ENCODE assay signal across 17 cellular contexts in the genomic region with DNA sequence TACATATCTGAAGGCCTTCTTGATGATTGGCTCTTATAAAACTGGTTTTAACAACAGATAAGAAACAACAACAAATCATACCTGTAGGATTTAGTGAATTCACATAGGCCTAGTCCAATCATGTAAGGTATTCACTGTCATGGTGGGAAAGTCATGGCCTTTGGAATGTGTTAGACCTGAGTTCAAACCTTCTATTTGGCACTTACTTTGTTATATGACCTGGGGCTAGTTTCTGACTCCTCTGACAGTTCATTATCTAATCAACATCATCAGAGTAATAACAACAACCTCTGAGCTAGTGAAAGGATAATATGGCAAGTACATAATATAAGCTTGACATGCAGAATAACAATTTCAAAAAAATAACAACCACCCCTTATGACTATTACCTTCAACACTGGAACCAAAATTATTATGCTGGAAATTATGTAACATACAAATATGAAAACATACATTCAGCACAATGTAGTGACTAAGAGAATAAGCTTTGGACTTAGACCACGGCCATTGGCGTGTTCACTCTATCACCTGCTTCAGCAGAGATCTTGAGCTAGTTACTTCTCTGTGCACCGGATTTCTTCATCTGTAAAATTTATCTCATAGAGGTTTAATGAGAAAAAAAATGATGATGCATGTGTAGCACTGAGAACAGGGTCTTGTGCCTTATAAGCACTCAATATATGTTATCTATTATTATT.
DNase-seq lines count a peak whose midpoint lies in the region; FAIRE-seq and TF ChIP-seq lines count a peak whose summit lies in the region.
"Had no signal": no experiment of that assay in that cellular context is flagged by ENCODE, and none has a peak within 500 bp of the region (broad histone marks: within the 10 kb centered on the region; RNA-seq: fewer than 3 reads in every experiment).

No MANE protein-coding gene starts in this region.

- no peak overlapping the region for H3K27ac ChIP-seq in mesendoderm (ENCODE audit: low read depth, low read length)

- no peak overlapping the region for H4K5ac ChIP-seq in mesendoderm (ENCODE audit: low read length)

- no peak overlapping the region for H3K18ac ChIP-seq in mesendoderm (ENCODE audit: low read length)

- peaks cover 18% of the 10 kb centered on the region for H3K9me3 Mint-ChIP-seq in type B pancreatic cell

- H2BK15ac ChIP-seq in mesendoderm (replicated peaks; ENCODE audit: low read depth), result no peak overlapping the region

- no peaks in the 10 kb centered on the region for H3K4me1 ChIP-seq in mesendoderm (ENCODE audit: control insufficient read depth, low read depth, low read length)

- H2BK120ac ChIP-seq in mesendoderm (ENCODE audit: low read depth, low read length), result no peak overlapping the region

- no peak overlapping the region for H3K56ac ChIP-seq in mesendoderm (ENCODE audit: low read length)

- TF ChIP-seq CTCF in epithelial cell of esophagus (IDR thresholded peaks at IDR 0.05; ENCODE audit: insufficient read depth, low read depth, low read length, missing control alignments) (no peak), type B pancreatic cell (conservative IDR thresholded peaks at IDR 0.05) (no peak)

- no peaks in the 10 kb centered on the region for H3K36me3 ChIP-seq in mesendoderm (ENCODE audit: control insufficient read depth, insufficient read depth, low read length)

- TF ChIP-seq POLR2A in GM12891 (IDR thresholded peaks at IDR 0.05; ENCODE audit: low read depth, low read length), result no peak

- H3K4me2 ChIP-seq in mesendoderm (ENCODE audit: low read length), result no peak overlapping the region
- H3K4me2 ChIP-seq: GM23338 had no signal

- no peak for FAIRE-seq in GM12891 (lab: Jason Lieb, UNC)
- FAIRE-seq: G401.6, GM19239 had no signal

- H3K9ac ChIP-seq in mesendoderm (ENCODE audit: low read length), result no peak overlapping the region

- H3K79me1 ChIP-seq in mesendoderm (ENCODE audit: low read length), result no peaks in the 10 kb centered on the region

- H4K8ac ChIP-seq in mesendoderm (ENCODE audit: low read depth, low read length), result no peak overlapping the region

- H3K27me3 ChIP-seq in mesendoderm (ENCODE audit: insufficient read depth, low read length, poor library complexity), result no peaks in the 10 kb centered on the region

- DNase-seq in NCI-H226, result peak; percentile 56
- peak; percentile 19 for DNase-seq in epithelial cell of esophagus (ENCODE audit: low read depth)
- DNase-seq in mesendoderm, result peak; percentile 14
- no peak for DNase-seq in type B pancreatic cell (ENCODE audit: extremely low spot score, unreplicated experiment)
- no peak for DNase-seq in NCI-H1417 (lab: John Stamatoyannopoulos, UW)
- no peak for DNase-seq in GM12891 (ENCODE audit: insufficient read length, low spot score)
- DNase-seq in RPMI8226, result no peak
- DNase-seq: C1 segment of cervical spinal cord; Calu3; CD4-positive, alpha-beta memory T cell; COR-L47; DMS53; DMS79 treated with DMSO at 0.1 percent for 48 hours; H9 had no signal

- peak overlapping the region; percentile 42 for H3K27ac Mint-ChIP-seq in type B pancreatic cell
- H3K27ac Mint-ChIP-seq: CD4-positive, alpha-beta memory T cell; GM23338; H9 had no signal

- H2AK5ac ChIP-seq in mesendoderm (ENCODE audit: low read length), result no peak overlapping the region

- no peak overlapping the region for H3K23ac ChIP-seq in mesendoderm (ENCODE audit: low read length)

- H2BK5ac ChIP-seq in mesendoderm (ENCODE audit: low read length), result no peak overlapping the region

- H3K79me2 ChIP-seq in mesendoderm (ENCODE audit: control insufficient read depth, insufficient read depth, low read length), result no peaks in the 10 kb centered on the region

- no peak overlapping the region for H3K4me3 Mint-ChIP-seq in type B pancreatic cell
- H3K4me3 Mint-ChIP-seq: CD4-positive, alpha-beta memory T cell; GM23338; H9 had no signal

- H3K36me3 Mint-ChIP-seq in type B pancreatic cell, result peaks cover 5% of the 10 kb centered on the region
- H3K36me3 Mint-ChIP-seq: CD4-positive, alpha-beta memory T cell had no signal

- no peaks in the 10 kb centered on the region for H3K27me3 Mint-ChIP-seq in type B pancreatic cell

- no peak overlapping the region for H3K4ac ChIP-seq in mesendoderm (ENCODE audit: low read depth, low read length)

- H3K4me1 Mint-ChIP-seq in type B pancreatic cell (ENCODE audit: unreplicated experiment), result peaks cover 8% of the 10 kb centered on the region
- H3K4me1 Mint-ChIP-seq: CD4-positive, alpha-beta memory T cell; GM23338; H9 had no signal

- WGBS in mesendoderm (ENCODE audit: extremely low coverage, insufficient coverage, low lambda C conversion rate), result no CpG with 5 or more reads among the region's 3 CpGs

- H3K4me3 ChIP-seq in epithelial cell of esophagus (ENCODE audit: low read length) (no peak overlapping the region), mesendoderm (ENCODE audit: low read length) (no peak overlapping the region)
- H3K4me3 ChIP-seq: GM23338 had no signal

TF ChIP-seq in GM12891, 5 proteins besides CTCF, POLR2A, EP300 and RAD21:
- no peak for TF ChIP-seq SPI1 (IDR thresholded peaks at IDR 0.05; ENCODE audit: low read depth, low read length)
- no peak for TF ChIP-seq POLR2AphosphoS5 (IDR thresholded peaks at IDR 0.05; ENCODE audit: low read depth, low read length)
- TF ChIP-seq POU2F2 (IDR thresholded peaks at IDR 0.05; ENCODE audit: low read depth, low read length), result no peak
- TF ChIP-seq TAF1 (IDR thresholded peaks at IDR 0.05; ENCODE audit: low read depth, low read length), result no peak

Comparison
In these comparisons a context has a peak if more than half of its experiments do, and no peak if none do; other contexts are left out.
1. DNase-seq: peak in NCI-H226 (single experiment), epithelial cell of esophagus (single experiment) and mesendoderm (single experiment); none in type B pancreatic cell (single experiment), NCI-H1417 (0 of 3), GM12891 (single experiment) and RPMI8226 (single experiment).